Comparison of ENCODE assay signal across 1 cellular context in the genomic region with DNA sequence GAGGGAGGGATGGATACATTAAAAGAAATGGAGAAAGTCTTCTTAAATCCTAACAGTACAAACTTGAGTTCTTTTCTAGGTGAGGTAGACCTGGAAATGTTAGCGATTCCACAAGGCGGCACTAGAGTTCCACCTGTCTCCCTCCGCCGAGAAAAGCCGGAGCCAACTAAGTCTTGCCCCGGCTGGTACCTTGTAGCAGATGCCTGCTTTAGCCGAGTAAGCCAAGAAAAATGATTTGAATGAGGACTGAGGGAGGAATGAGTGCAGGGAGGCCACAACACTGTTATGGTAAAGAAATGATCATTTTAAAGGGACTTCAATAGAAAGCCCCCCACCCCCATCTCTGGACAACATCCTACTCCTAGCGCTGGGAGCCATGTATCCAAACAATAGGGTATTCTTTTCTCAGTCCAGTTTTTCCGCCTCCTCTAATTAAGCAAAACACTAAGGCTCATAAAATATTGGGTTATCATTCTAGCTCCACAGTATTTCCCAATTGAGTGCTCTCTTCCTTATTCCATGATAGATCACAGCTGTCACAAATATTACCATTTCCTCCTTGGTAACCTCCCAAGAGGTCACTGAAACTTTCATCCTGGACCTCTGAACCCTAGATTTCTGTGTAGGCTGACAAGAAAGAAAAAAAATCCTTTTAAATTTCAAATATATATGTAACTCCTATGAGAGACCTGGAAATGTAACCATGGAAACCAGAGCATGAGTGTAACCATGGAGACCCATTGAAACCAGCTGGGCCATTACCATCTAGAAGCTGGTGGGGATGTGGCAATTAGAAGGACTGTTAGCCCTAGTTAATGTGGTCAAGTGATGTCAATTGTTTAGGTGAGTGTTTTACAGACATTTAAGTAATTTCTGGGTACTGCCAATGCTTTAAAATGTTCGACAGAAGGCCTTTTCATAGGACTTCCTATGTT.
TF ChIP-seq lines count a peak whose summit lies in the region.

No MANE protein-coding gene starts in this region.

TF ChIP-seq in H1, 55 proteins besides CTCF, POLR2A, EP300 and RAD21 (continued from another document):
- no peak for TF ChIP-seq SIX5 (IDR thresholded peaks at IDR 0.05; ENCODE audit: low read depth, low read length)
